1 cellular context compared by ENCODE assay signal in genomic region chr16:53512795-53513194, GRCh38.
TF ChIP-seq lines count a peak whose summit lies in the region.
"Not testable (repeated sequence)": the region's sequence is repeated elsewhere in the genome, so short reads cannot be mapped to it uniquely, and the experiment has no call there.

No MANE protein-coding gene starts in this region.

TF ChIP-seq in HepG2, 621 proteins besides CTCF, POLR2A, EP300 and RAD21:
- TF ChIP-seq HNF4G (IDR thresholded peaks at IDR 0.05; ENCODE audit: borderline replicate concordance, low read depth, low read length) (0 out of 2 replicates have a peak, but pooled peaks have one; percentile 21), HNF4A (CRISPR knock-in tag; IDR thresholded peaks at IDR 0.05) (peak; percentile 79), FOXK1 (CRISPR knock-in tag; IDR thresholded peaks at IDR 0.05; ENCODE audit: borderline replicate concordance, low read depth) (0 out of 2 replicates have a peak, but pooled peaks have one; percentile 15), GFI1 (CRISPR knock-in tag; IDR thresholded peaks at IDR 0.05; ENCODE audit: borderline replicate concordance) (0 out of 2 replicates have a peak, but pooled peaks have one; percentile 17), ELF3 (CRISPR knock-in tag; IDR thresholded peaks at IDR 0.05) (0 out of 2 replicates have a peak, but pooled peaks have one; percentile 26)
- TF ChIP-seq HNF4G (CRISPR knock-in tag; IDR thresholded peaks at IDR 0.05; ENCODE audit: borderline replicate concordance, low read depth): not testable (repeated sequence)
